In the genomic region with DNA sequence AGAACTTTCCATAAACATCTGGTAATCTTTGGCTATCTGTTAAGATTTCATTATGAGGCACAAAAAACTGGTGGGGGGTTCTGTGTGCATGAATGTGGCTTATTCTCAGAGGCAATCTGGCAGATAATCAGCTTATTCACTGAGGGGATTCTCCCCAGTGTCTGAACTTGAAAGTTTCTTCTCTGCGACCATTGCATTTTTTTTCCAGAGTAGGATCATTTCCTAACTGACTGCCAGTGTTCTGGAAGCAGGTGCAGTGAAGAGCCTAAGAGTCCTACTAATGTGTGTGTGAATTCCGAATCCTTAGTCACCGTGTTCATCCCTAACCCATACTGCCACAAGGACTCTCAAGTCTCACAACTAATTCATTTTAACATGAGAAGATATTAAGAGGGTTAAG, we compare ENCODE assay signal across 11 cellular contexts.
DNase-seq lines count a peak whose midpoint lies in the region; ATAC-seq and TF ChIP-seq lines count a peak whose summit lies in the region.
"Had no signal": no experiment of that assay in that cellular context is flagged by ENCODE, and none has a peak within 500 bp of the region (broad histone marks: within the 10 kb centered on the region; RNA-seq: fewer than 3 reads in every experiment).

No MANE protein-coding gene starts in this region.

- H3K4me2 ChIP-seq in SK-N-SH, result no peak overlapping the region
- peak overlapping the region; percentile 72 for H3K4me2 ChIP-seq in SU-DHL-6 (ENCODE audit: low read depth, low read length, poor library complexity, severe bottlenecking)

- H3K4me3 ChIP-seq in SK-N-SH (ENCODE audit: low read depth in 2 of 2, low read length in 1 of 2) (no peak overlapping the region), SU-DHL-6 (ENCODE audit: insufficient read depth, low read length, poor library complexity, severe bottlenecking) (no peak overlapping the region), esophagus squamous epithelium (no peak overlapping the region), BE2C (ENCODE audit: low read depth, low read length) (no peak overlapping the region)

- H2AFZ ChIP-seq in SK-N-SH (ENCODE audit: low read depth) (no peak overlapping the region), SU-DHL-6 (ENCODE audit: low read depth, low read length, severe bottlenecking) (no peak overlapping the region)

- peaks cover 3 to 15% of the 10 kb centered on the region in 2 experiments; a peak in 3 of 4 replicates for H3K4me1 ChIP-seq in SK-N-SH (ENCODE audit: control insufficient read depth in 1 of 2, insufficient read depth in 2 of 2, low read depth in 1 of 2, low read length in 1 of 2)
- peaks cover 4 to 44% (median 28%) of the 10 kb centered on the region in 3 donors for H3K4me1 ChIP-seq in esophagus squamous epithelium
- no peaks in the 10 kb centered on the region; the same call in 1 of the 2 replicates for H3K4me1 ChIP-seq in BE2C
- H3K4me1 ChIP-seq: foreskin keratinocyte had no signal

- TF ChIP-seq RAD21 in SK-N-SH (IDR thresholded peaks at IDR 0.05; ENCODE audit: low read length), result no peak

- H3K79me2 ChIP-seq in SK-N-SH (ENCODE audit: insufficient read depth) (no peaks in the 10 kb centered on the region), SU-DHL-6 (ENCODE audit: insufficient read depth, low read length) (no peaks in the 10 kb centered on the region)

- no peak for TF ChIP-seq POLR2A in esophagus squamous epithelium (IDR thresholded peaks at IDR 0.05)

- ATAC-seq in SK-N-SH treated with all-trans-retinoic acid at 6 μM for 48 hours (no peak), WTC11 (no peak)
- no peak for ATAC-seq in stimulated activated memory B cell treated with anti-CD40 and anti-IgM and Interleukin-4, amounts not matched to agents 10 μg/mL and 1 μg/mL and 100 μg/mL, for 72 hours
- ATAC-seq: foreskin keratinocyte had no signal

- H3K9me3 Mint-ChIP-seq in stimulated activated memory B cell treated with anti-CD40 and anti-IgM and Interleukin-4, amounts not matched to agents 10 μg/mL and 1 μg/mL and 100 μg/mL, for 72 hours, result peaks cover 2% of the 10 kb centered on the region
- peaks cover 8% of the 10 kb centered on the region for H3K9me3 Mint-ChIP-seq in WTC11

- H3K36me3 Mint-ChIP-seq in stimulated activated memory B cell treated with anti-CD40 and anti-IgM and Interleukin-4, amounts not matched to agents 10 μg/mL and 1 μg/mL and 100 μg/mL, for 72 hours, result peaks cover 6% of the 10 kb centered on the region
- no peaks in the 10 kb centered on the region for H3K36me3 Mint-ChIP-seq in WTC11

- no peaks in the 10 kb centered on the region for H3K27me3 Mint-ChIP-seq in stimulated activated memory B cell treated with anti-CD40 and anti-IgM and Interleukin-4, amounts not matched to agents 10 μg/mL and 1 μg/mL and 100 μg/mL, for 72 hours
- no peaks in the 10 kb centered on the region; the same call in 1 of the 2 replicates for H3K27me3 Mint-ChIP-seq in WTC11 (ENCODE audit: low read depth)

- H3K27ac Mint-ChIP-seq in stimulated activated memory B cell treated with anti-CD40 and anti-IgM and Interleukin-4, amounts not matched to agents 10 μg/mL and 1 μg/mL and 100 μg/mL, for 72 hours, result peak overlapping the region; percentile 97
- H3K27ac Mint-ChIP-seq in WTC11, result no peak overlapping the region

- TF ChIP-seq EP300 in SK-N-SH (IDR thresholded peaks at IDR 0.05; ENCODE audit: borderline replicate concordance in 1 of 2, low read depth in 1 of 2, low read length in 1 of 2), result no peak

- no peak for DNase-seq in SK-N-SH
- DNase-seq in esophagus squamous epithelium (lab: John Stamatoyannopoulos, UW), result no peak
- DNase-seq in posterior vena cava (ENCODE audit: low spot score), result no peak
- no peak for DNase-seq in BE2C
- DNase-seq in WTC11 (ENCODE audit: low spot score), result no peak
- DNase-seq: 8988T, foreskin keratinocyte, NCI-H2029 had no signal

- H3K9me2 ChIP-seq in SK-N-SH, result no peaks in the 10 kb centered on the region
- no peaks in the 10 kb centered on the region for H3K9me2 ChIP-seq in SU-DHL-6 (replicated peaks; ENCODE audit: insufficient read depth, low read length)

- H3K4me3 Mint-ChIP-seq in stimulated activated memory B cell treated with anti-CD40 and anti-IgM and Interleukin-4, amounts not matched to agents 10 μg/mL and 1 μg/mL and 100 μg/mL, for 72 hours, result peak overlapping the region; percentile 11
- H3K4me3 Mint-ChIP-seq in WTC11, result no peak overlapping the region

- 87% methylated on average over 3 of the region's 3 CpGs for WGBS in SK-N-SH (ENCODE audit: low lambda C conversion rate)
- 82 to 89% methylated on average over 3 of the region's 3 CpGs for WGBS in esophagus squamous epithelium, 2 donors

- intact Hi-C loops in esophagus squamous epithelium (cut with DNase I), result loop anchor here (10.0 kb wide), 1 partner anchor 71 kb away; a partner anchor contains a TSS
- intact Hi-C loops in posterior vena cava (cut with DNase I), result no loop called here

- H3K9ac ChIP-seq in SK-N-SH (no peak overlapping the region), SU-DHL-6 (ENCODE audit: low read length) (peak overlapping the region; percentile 69)

- H3K27ac ChIP-seq in SK-N-SH (ENCODE audit: low read depth in 2 of 2, low read length in 1 of 2) (peak overlapping the region; percentile 42 to 60; a peak in 2 of 4 replicates), SU-DHL-6 (ENCODE audit: low read depth, low read length) (peak overlapping the region; percentile 99), esophagus squamous epithelium (peak overlapping the region in 3 of 4 donors; percentile 83 to 88 (median 87))
- H3K27ac ChIP-seq: foreskin keratinocyte had no signal

- H3K27me3 ChIP-seq in SK-N-SH (ENCODE audit: insufficient read depth), result no peaks in the 10 kb centered on the region
- no peaks in the 10 kb centered on the region for H3K27me3 ChIP-seq in SU-DHL-6 (ENCODE audit: low read length)
- no peaks in the 10 kb centered on the region for H3K27me3 ChIP-seq in esophagus squamous epithelium
- H3K27me3 ChIP-seq in BE2C, result no peaks in the 10 kb centered on the region
- H3K27me3 ChIP-seq: foreskin keratinocyte had no signal

- H3K9me3 ChIP-seq in SK-N-SH (no peaks in the 10 kb centered on the region; the same call in 1 of the 2 replicates), SU-DHL-6 (ENCODE audit: insufficient read depth, low read length) (no peaks in the 10 kb centered on the region), esophagus squamous epithelium (no peaks in the 10 kb centered on the region), BE2C (no peaks in the 10 kb centered on the region)

- no peaks in the 10 kb centered on the region for H3K36me3 ChIP-seq in SK-N-SH (replicated peaks in 1 of 2; ENCODE audit: control insufficient read depth in 1 of 2, insufficient read depth in 2 of 2, low read length in 1 of 2)
- no peaks in the 10 kb centered on the region for H3K36me3 ChIP-seq in SU-DHL-6 (ENCODE audit: low read length)
- no peaks in the 10 kb centered on the region for H3K36me3 ChIP-seq in esophagus squamous epithelium
- H3K36me3 ChIP-seq in BE2C, result no peaks in the 10 kb centered on the region

- H3F3A ChIP-seq in SK-N-SH (replicated peaks; ENCODE audit: insufficient read depth) (peaks cover 8% of the 10 kb centered on the region), SU-DHL-6 (ENCODE audit: insufficient read depth) (peaks cover 77% of the 10 kb centered on the region)

- H4K20me1 ChIP-seq in SK-N-SH (ENCODE audit: insufficient read depth) (no peaks in the 10 kb centered on the region), SU-DHL-6 (ENCODE audit: low read depth, low read length) (no peaks in the 10 kb centered on the region)

- TF ChIP-seq CTCF in SK-N-SH (IDR thresholded peaks at IDR 0.05), result no peak
- TF ChIP-seq CTCF in SU-DHL-6 (IDR thresholded peaks at IDR 0.05; ENCODE audit: insufficient read depth, low read length, poor library complexity, severe bottlenecking), result no peak
- TF ChIP-seq CTCF in esophagus squamous epithelium (IDR thresholded peaks at IDR 0.05), result no peak
- no peak for TF ChIP-seq CTCF in BE2C (IDR thresholded peaks at IDR 0.05; ENCODE audit: low read depth, low read length)
- no peak for TF ChIP-seq CTCF in WTC11 (IDR thresholded peaks at IDR 0.05)

- CTCF ChIA-PET in SK-N-SH (lab: Yijun Ruan, JAX), result no interaction called here
- CTCF ChIA-PET in WTC11 (lab: Charles Lee), result no interaction called here

- POLR2A ChIA-PET in SK-N-SH (lab: Yijun Ruan, JAX), result no interaction called here
- POLR2A ChIA-PET in WTC11 (lab: Charles Lee), result no interaction called here

- H3K4me1 Mint-ChIP-seq in stimulated activated memory B cell treated with anti-CD40 and anti-IgM and Interleukin-4, amounts not matched to agents 10 μg/mL and 1 μg/mL and 100 μg/mL, for 72 hours, result peaks cover 54% of the 10 kb centered on the region
- H3K4me1 Mint-ChIP-seq in WTC11, result peaks cover 17% of the 10 kb centered on the region

TF ChIP-seq in SK-N-SH, 30 proteins besides CTCF, POLR2A, EP300 and RAD21 (continues in another document):
- TF ChIP-seq TEAD4 (IDR thresholded peaks at IDR 0.05; ENCODE audit: borderline replicate concordance, insufficient read depth) (no peak), MEF2A (IDR thresholded peaks at IDR 0.05; ENCODE audit: borderline replicate concordance, low read depth) (no peak), FOSL2 (IDR thresholded peaks at IDR 0.05; ENCODE audit: borderline replicate concordance, low read depth) (no peak), CHD2 (IDR thresholded peaks at IDR 0.05; ENCODE audit: low read length, partially characterized antibody) (no peak), NFIC (IDR thresholded peaks at IDR 0.05; ENCODE audit: borderline replicate concordance) (no peak), SIN3A (IDR thresholded peaks at IDR 0.05; ENCODE audit: borderline replicate concordance, low read depth, low read length) (no peak)

TF ChIP-seq in SK-N-SH treated with all-trans-retinoic acid at 6 μM for 48 hours, 23 proteins besides CTCF, POLR2A, EP300 and RAD21 (continues in another document):
- TF ChIP-seq ZNF70 (CRISPR knock-in tag; IDR thresholded peaks at IDR 0.05), result no peak

TF ChIP-seq in WTC11, 78 proteins besides CTCF, POLR2A, EP300 and RAD21:
- TF ChIP-seq MXD4 (CRISPR knock-in tag; IDR thresholded peaks at IDR 0.05; ENCODE audit: borderline replicate concordance), result no peak
